13 cellular contexts compared by ENCODE assay signal in genomic region chr5:131628990-131629389, GRCh38. TPM values are rescaled to one million over a fixed set of nuclear protein-coding genes. Genes with fewer than 3 reads are reported as not detected.
DNase-seq lines count a peak whose midpoint lies in the region; FAIRE-seq and TF ChIP-seq lines count a peak whose summit lies in the region.
"Had no signal": no experiment of that assay in that cellular context is flagged by ENCODE, and none has a peak within 500 bp of the region (broad histone marks: within the 10 kb centered on the region; RNA-seq: fewer than 3 reads in every experiment).

No MANE protein-coding gene starts in this region.

- no peaks in the 10 kb centered on the region for H3K9me2 ChIP-seq in Loucy (replicated peaks; ENCODE audit: low read depth, low read length)

- peak overlapping the region; percentile 0 for H3K27ac ChIP-seq in astrocyte (ENCODE audit: low read depth, low read length)
- H3K27ac ChIP-seq in ovary = no peak overlapping the region
- H3K27ac ChIP-seq: HL-60 had no signal

- no peaks in the 10 kb centered on the region for H3K27me3 Mint-ChIP-seq in astrocyte (ENCODE audit: low read depth, unreplicated experiment)
- no peaks in the 10 kb centered on the region for H3K27me3 Mint-ChIP-seq in neural crest cell (ENCODE audit: low read depth)

- intact Hi-C loops in ovary (cut with DNase I) = no loop called here

- DNase-seq in NCI-H446 (lab: John Stamatoyannopoulos, UW) (peak; percentile 3), NCI-H446 treated with DMSO at 0.1 percent for 48 hours (lab: John Stamatoyannopoulos, UW) (no peak), astrocyte (ENCODE audit: low read depth) (peak; percentile 29), neural crest cell (ENCODE audit: low read depth, low spot score) (no peak), mesenteric fat pad (ENCODE audit: low spot score) (no peak), NCI-H748 (lab: John Stamatoyannopoulos, UW; ENCODE audit: unreplicated experiment) (no peak), ovary (no peak)
- DNase-seq: left ventricle myocardium superior, OCI-M1 had no signal

- H3K79me2 ChIP-seq in Loucy (ENCODE audit: insufficient read depth, low read length) (peaks cover 99% of the 10 kb centered on the region), astrocyte (ENCODE audit: insufficient read depth, low read length) (peaks cover 96% of the 10 kb centered on the region)

- peak overlapping the region; percentile 36 for H3K4me3 Mint-ChIP-seq in astrocyte (ENCODE audit: unreplicated experiment)
- peak overlapping the region; percentile 52 for H3K4me3 Mint-ChIP-seq in neural crest cell

- H3K27me3 ChIP-seq in Loucy (ENCODE audit: insufficient read depth, low read length, poor library complexity, severe bottlenecking) (no peaks in the 10 kb centered on the region), astrocyte (ENCODE audit: insufficient read depth, low read length) (no peaks in the 10 kb centered on the region), ovary (no peaks in the 10 kb centered on the region)

- H3K4me1 ChIP-seq in Loucy (ENCODE audit: insufficient read depth, low read length, poor library complexity, severe bottlenecking) (peaks cover 49% of the 10 kb centered on the region), astrocyte (ENCODE audit: insufficient read depth, low read length) (peaks cover 4% of the 10 kb centered on the region), ovary (ENCODE audit: insufficient read depth) (peaks cover 5% of the 10 kb centered on the region)

- no peaks in the 10 kb centered on the region for H3K9me3 ChIP-seq in Loucy (ENCODE audit: insufficient read depth, low read depth, low read length)
- no peaks in the 10 kb centered on the region for H3K9me3 ChIP-seq in astrocyte (ENCODE audit: insufficient read depth, low read depth, low read length)
- H3K9me3 ChIP-seq in ovary = no peaks in the 10 kb centered on the region

- H3K36me3 ChIP-seq in Loucy (ENCODE audit: insufficient read depth, low read length) (no peaks in the 10 kb centered on the region), astrocyte (ENCODE audit: insufficient read depth, low read length) (no peaks in the 10 kb centered on the region), ovary (no peaks in the 10 kb centered on the region)

- H3K4me2 ChIP-seq in Loucy (ENCODE audit: low read depth, low read length, poor library complexity, severe bottlenecking) = peak overlapping the region; percentile 67
- no peak overlapping the region for H3K4me2 ChIP-seq in astrocyte (ENCODE audit: low read length)

- TF ChIP-seq CTCF in Loucy (conservative IDR thresholded peaks at IDR 0.05; ENCODE audit: low read length) = no peak
- no peak for TF ChIP-seq CTCF in astrocyte (IDR thresholded peaks at IDR 0.05; ENCODE audit: insufficient read depth, low read depth, low read length)
- no peak for TF ChIP-seq CTCF in neural crest cell (conservative IDR thresholded peaks at IDR 0.05)
- no peak for TF ChIP-seq CTCF in ovary (IDR thresholded peaks at IDR 0.05)

- H2AFZ ChIP-seq in Loucy (ENCODE audit: low read length) = no peak overlapping the region
- no peak overlapping the region for H2AFZ ChIP-seq in astrocyte (ENCODE audit: low read depth, low read length)

- no peak for TF ChIP-seq POLR2A in ovary (IDR thresholded peaks at IDR 0.05)

- H3K36me3 Mint-ChIP-seq in astrocyte (ENCODE audit: low read depth, unreplicated experiment) (peaks cover 6% of the 10 kb centered on the region), neural crest cell (ENCODE audit: low read depth) (peaks cover 10% of the 10 kb centered on the region)

- 92 to 97% (median 94%) methylated on average over 1 of the region's 1 CpG for WGBS in ovary, 3 donors

- no peaks in the 10 kb centered on the region for H3F3A ChIP-seq in Loucy (ENCODE audit: low read depth)

- H3K27ac Mint-ChIP-seq in astrocyte (ENCODE audit: unreplicated experiment) (peak overlapping the region; percentile 84), neural crest cell (ENCODE audit: unreplicated experiment) (no peak overlapping the region)

- peak overlapping the region; percentile 92 for H3K4me3 ChIP-seq in Loucy (ENCODE audit: low read length, poor library complexity, severe bottlenecking)
- H3K4me3 ChIP-seq in astrocyte (ENCODE audit: insufficient read depth, low read depth, low read length) = no peak overlapping the region
- H3K4me3 ChIP-seq in ovary = no peak overlapping the region

- FAIRE-seq in astrocyte (lab: Jason Lieb, UNC) = no peak
- FAIRE-seq: A204.1, GM19239 had no signal

- H3K9me3 Mint-ChIP-seq in astrocyte (ENCODE audit: unreplicated experiment) = no peaks in the 10 kb centered on the region
- H3K9me3 Mint-ChIP-seq in neural crest cell = peaks cover 3% of the 10 kb centered on the region

- H3K9ac ChIP-seq in Loucy (ENCODE audit: low read depth, low read length, poor library complexity, severe bottlenecking) (peak overlapping the region; percentile 32), astrocyte (ENCODE audit: low read length) (no peak overlapping the region)

- H3K4me1 Mint-ChIP-seq in astrocyte (ENCODE audit: low read depth, unreplicated experiment) (peaks cover 18% of the 10 kb centered on the region), neural crest cell (peaks cover 21% of the 10 kb centered on the region)

- TF ChIP-seq EP300 in ovary (IDR thresholded peaks at IDR 0.05) = no peak

- H4K20me1 ChIP-seq in Loucy (ENCODE audit: insufficient read depth, low read length, poor library complexity, severe bottlenecking) = peaks cover 51% of the 10 kb centered on the region
- peaks cover 30% of the 10 kb centered on the region for H4K20me1 ChIP-seq in astrocyte (ENCODE audit: insufficient read depth, low read length)

RNA-seq across cellular contexts. Expression of gene RAPGEF6, which starts 6.0 kb away (rescaled TPM):
- total RNA-seq in astrocyte = 14.1 and 14.9 TPM in 2 replicates
- total RNA-seq in neural crest cell = 22.1 and 28.0 TPM in 2 replicates
- total RNA-seq in mesenteric fat pad = 18.2 TPM
- total RNA-seq in ovary = 10 to 100 TPM; 15.6 to 25.8 (median 19.2) TPM
- 1 to 10 TPM; 4.2 to 6.1 TPM for polyA plus RNA-seq in ovary

Comparison
In these comparisons a context has a peak if more than half of its experiments do, and no peak if none do; other contexts are left out.
1. DNase-seq: peak in NCI-H446 (2 of 2) and astrocyte (single experiment); none in NCI-H446 treated with DMSO at 0.1 percent for 48 hours (single experiment), neural crest cell (single experiment), mesenteric fat pad (single experiment), NCI-H748 (single experiment) and ovary (0 of 5).